ENCODE assay signal across 22 cellular contexts in the genomic region with DNA sequence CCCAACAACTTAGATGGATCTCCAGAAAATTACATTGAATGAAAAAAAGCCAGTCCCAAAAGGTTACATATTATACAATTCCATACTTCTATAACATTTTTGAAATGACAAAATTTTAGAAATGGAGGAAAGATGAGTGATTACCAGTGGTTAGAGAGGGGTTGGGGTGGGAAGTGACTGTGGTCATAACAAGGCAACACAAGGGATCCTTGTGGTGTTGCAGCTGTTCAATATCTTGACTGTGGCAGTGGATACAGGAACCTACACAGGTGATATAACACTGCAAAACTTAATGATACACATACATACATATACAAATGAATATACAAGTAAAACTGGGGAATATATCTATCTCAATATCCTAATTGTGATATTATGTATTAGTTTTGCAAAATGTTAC.
"Had no signal": no experiment of that assay in that cellular context is flagged by ENCODE, and none has a peak within 500 bp of the region (broad histone marks: within the 10 kb centered on the region; RNA-seq: fewer than 3 reads in every experiment).

No MANE protein-coding gene starts in this region.

- DNase-seq: activated naive CD4-positive, alpha-beta T cell; activated naive CD8-positive, alpha-beta T cell treated with anti-CD3 and anti-CD28 coated beads, Interleukin-2, amount 50 U/mL, for 24 hours; cerebellar nuclear complex; effector memory CD4-positive, alpha-beta T cell; foreskin fibroblast; glutamatergic neuron; hypothalamus; kidney; left lung; naive thymus-derived CD8-positive, alpha-beta T cell; posterior cingulate gyrus; retina; stimulated activated CD4-positive, alpha-beta T cell treated with anti-CD3 and anti-CD28 coated beads, Interleukin-2, amount 100 ng/mL, for 48 hours; stimulated activated naive B cell treated with anti-CD40 and anti-IgM and Interleukin-4, amounts not matched to agents 10 μg/mL and 1 μg/mL and 100 μg/mL, for 72 hours; substantia nigra had no signal

- H3K27me3 Mint-ChIP-seq: activated naive CD8-positive, alpha-beta T cell treated with anti-CD3 and anti-CD28 coated beads, Interleukin-2, amount 50 U/mL, for 24 hours; dendritic cell treated with granulocyte-macrophage colony-stimulating factor and Interleukin-4, amounts not matched to agents 40 ng/mL and 50 ng/mL, for 4 days; naive thymus-derived CD8-positive, alpha-beta T cell; stimulated activated naive B cell treated with anti-CD40 and anti-IgM and Interleukin-4, amounts not matched to agents 10 μg/mL and 1 μg/mL and 100 μg/mL, for 72 hours had no signal

- H3K27ac ChIP-seq: ascending aorta, breast epithelium, left lung, tibial nerve, vagina, VCaP had no signal

- H3K27ac Mint-ChIP-seq: activated naive CD8-positive, alpha-beta T cell treated with anti-CD3 and anti-CD28 coated beads, Interleukin-2, amount 50 U/mL, for 24 hours; activated T-helper 1 cell treated with anti-CD3 and anti-CD28 coated beads, Interleukin-12 subunit alpha, Interleukin-12 subunit beta, Interleukin-2, Interleukin-4 antibody, amounts not matched to agents 30 ng/mL and 10 ng/mL and 1 ng/mL, durations not matched to agents 14 hours and 24 hours and 36 hours; dendritic cell treated with granulocyte-macrophage colony-stimulating factor and Interleukin-4, amounts not matched to agents 40 ng/mL and 50 ng/mL, for 4 days; stimulated activated naive B cell treated with anti-CD40 and anti-IgM and Interleukin-4, amounts not matched to agents 10 μg/mL and 1 μg/mL and 100 μg/mL, for 72 hours had no signal

- ATAC-seq: activated naive CD8-positive, alpha-beta T cell treated with anti-CD3 and anti-CD28 coated beads, Interleukin-2, amount 50 U/mL, for 24 hours; left lung; naive thymus-derived CD8-positive, alpha-beta T cell; stimulated activated naive B cell treated with anti-CD40 and anti-IgM and Interleukin-4, amounts not matched to agents 10 μg/mL and 1 μg/mL and 100 μg/mL, for 72 hours had no signal

- H3K27me3 ChIP-seq: ascending aorta, breast epithelium, left lung, tibial nerve, vagina had no signal

- H3K36me3 ChIP-seq: ascending aorta, breast epithelium, left lung, vagina had no signal

- H3K4me1 ChIP-seq: breast epithelium had no signal

- H3K9me3 ChIP-seq: ascending aorta, vagina had no signal

- H3K4me3 ChIP-seq: ascending aorta, breast epithelium, left lung, tibial nerve, vagina had no signal

- H3K4me3 Mint-ChIP-seq: activated naive CD8-positive, alpha-beta T cell treated with anti-CD3 and anti-CD28 coated beads, Interleukin-2, amount 50 U/mL, for 24 hours; activated T-helper 1 cell treated with anti-CD3 and anti-CD28 coated beads, Interleukin-12 subunit alpha, Interleukin-12 subunit beta, Interleukin-2, Interleukin-4 antibody, amounts not matched to agents 30 ng/mL and 10 ng/mL and 1 ng/mL, durations not matched to agents 14 hours and 24 hours and 36 hours; dendritic cell treated with granulocyte-macrophage colony-stimulating factor and Interleukin-4, amounts not matched to agents 40 ng/mL and 50 ng/mL, for 4 days; stimulated activated naive B cell treated with anti-CD40 and anti-IgM and Interleukin-4, amounts not matched to agents 10 μg/mL and 1 μg/mL and 100 μg/mL, for 72 hours had no signal

- H3K9me3 Mint-ChIP-seq: activated naive CD8-positive, alpha-beta T cell treated with anti-CD3 and anti-CD28 coated beads, Interleukin-2, amount 50 U/mL, for 24 hours; dendritic cell treated with granulocyte-macrophage colony-stimulating factor and Interleukin-4, amounts not matched to agents 40 ng/mL and 50 ng/mL, for 4 days had no signal
